In genomic region chrX:31356501-31357263, GRCh38 we compare ENCODE assay signal across 19 cellular contexts.
DNase-seq lines count a peak whose midpoint lies in the region; ATAC-seq and TF ChIP-seq lines count a peak whose summit lies in the region.
"Had no signal": no experiment of that assay in that cellular context is flagged by ENCODE, and none has a peak within 500 bp of the region (broad histone marks: within the 10 kb centered on the region; RNA-seq: fewer than 3 reads in every experiment).

No MANE protein-coding gene starts in this region.

- DNase-seq in Right ventricle myocardium superior (no peak), heart left ventricle (no peak), NCI-H69 (lab: John Stamatoyannopoulos, UW) (peak; percentile 47), right lobe of liver (no peak), amniotic stem cell (lab: John Stamatoyannopoulos, UW) (no peak), NCI-H1436 (lab: John Stamatoyannopoulos, UW) (no peak), HUDEP-2 (lab: John Stamatoyannopoulos, UW; ENCODE audit: unreplicated experiment in 76 of 76) (no peak)
- no peak for DNase-seq in activated CD4-positive, alpha-beta T cell treated with anti-CD3 and anti-CD28 coated beads, Interleukin-2, amount 10 ng/mL, durations not matched to agents 7 days and 5 days
- DNase-seq: CD8-positive, alpha-beta T cell; DMS79 treated with DMSO at 0.1 percent for 48 hours; GDM1; NCI-H1092 treated with DMSO at 0.1 percent for 48 hours; NCI-H526; Peyer's patch; SHP77 had no signal

- WGBS in heart left ventricle, 4 donors: 62 to 76% (median 63%) methylated on average over 4 of the region's 4 CpGs
- 22% methylated on average over 4 of the region's 4 CpGs for WGBS in right lobe of liver (ENCODE audit: insufficient coverage, low coverage, low lambda C conversion rate, missing lambda C conversion rate)

- intact Hi-C loops in Right ventricle myocardium superior (cut with DNase I): no loop called here
- intact Hi-C loops in heart left ventricle (cut with DNase I): loop anchor here in 1 of 10 donors (10.0 kb wide), 1 partner anchor 82 kb away; no protein-coding TSS in a partner anchor
- intact Hi-C loops in right lobe of liver (cut with DNase I): no loop called here

- no peaks in the 10 kb centered on the region for H3K27me3 ChIP-seq in heart left ventricle
- no peaks in the 10 kb centered on the region for H3K27me3 ChIP-seq in right lobe of liver
- H3K27me3 ChIP-seq: Peyer's patch had no signal

- TF ChIP-seq CTCF in heart left ventricle (IDR thresholded peaks at IDR 0.05) (no peak), right lobe of liver (IDR thresholded peaks at IDR 0.05) (no peak)

- no peaks in the 10 kb centered on the region for H3K9me3 ChIP-seq in heart left ventricle
- H3K9me3 ChIP-seq in right lobe of liver: no peaks in the 10 kb centered on the region
- H3K9me3 ChIP-seq: Peyer's patch had no signal

- H3K36me3 ChIP-seq in heart left ventricle (no peaks in the 10 kb centered on the region), right lobe of liver (no peaks in the 10 kb centered on the region)
- H3K36me3 ChIP-seq: Peyer's patch had no signal

- H3K4me1 Mint-ChIP-seq in activated CD4-positive, alpha-beta T cell treated with anti-CD3 and anti-CD28 coated beads, Interleukin-2, amount 10 ng/mL, durations not matched to agents 7 days and 5 days: no peaks in the 10 kb centered on the region
- H3K4me1 Mint-ChIP-seq: B cell had no signal

- peaks cover 0 to 6% (median 0%) of the 10 kb centered on the region in 12 donors for H3K4me1 ChIP-seq in heart left ventricle
- H3K4me1 ChIP-seq in right lobe of liver: peaks cover 0 to 9% (median 3%) of the 10 kb centered on the region in 4 donors
- H3K4me1 ChIP-seq: Peyer's patch had no signal

- POLR2A ChIA-PET in activated CD4-positive, alpha-beta T cell treated with anti-CD3 and anti-CD28 coated beads, Interleukin-2, amount 10 ng/mL, durations not matched to agents 7 days and 5 days (lab: Charles Lee): no interaction called here

- CTCF ChIA-PET in activated CD4-positive, alpha-beta T cell treated with anti-CD3 and anti-CD28 coated beads, Interleukin-2, amount 10 ng/mL, durations not matched to agents 7 days and 5 days (lab: Charles Lee): no interaction called here

- peak; percentile 27 for ATAC-seq in Right ventricle myocardium superior (ENCODE audit: poor library complexity)
- ATAC-seq in heart left ventricle: no peak
- ATAC-seq in right lobe of liver: peak; percentile 83 to 92 (median 85)
- ATAC-seq: CD8-positive, alpha-beta T cell had no signal

- no peaks in the 10 kb centered on the region for H3K9me3 Mint-ChIP-seq in activated CD4-positive, alpha-beta T cell treated with anti-CD3 and anti-CD28 coated beads, Interleukin-2, amount 10 ng/mL, durations not matched to agents 7 days and 5 days
- H3K9me3 Mint-ChIP-seq: CD8-positive, alpha-beta T cell; T-helper 1 cell treated with Interleukin-12 subunit alpha and Interleukin-12 subunit beta and Interleukin-4 antibody, amounts not matched to agents 30 μg/mL and 1 μg/mL, for 36 hours had no signal

- no peaks in the 10 kb centered on the region for H3K36me3 Mint-ChIP-seq in activated CD4-positive, alpha-beta T cell treated with anti-CD3 and anti-CD28 coated beads, Interleukin-2, amount 10 ng/mL, durations not matched to agents 7 days and 5 days (ENCODE audit: low read depth)
- H3K36me3 Mint-ChIP-seq: CD8-positive, alpha-beta T cell had no signal

- no peak overlapping the region for H3K27ac ChIP-seq in heart left ventricle
- H3K27ac ChIP-seq in right lobe of liver: peak overlapping the region in 1 of 3 donors; percentile 51
- H3K27ac ChIP-seq: HL-60, KMS-11, Peyer's patch had no signal

- H3K27ac Mint-ChIP-seq in activated CD4-positive, alpha-beta T cell treated with anti-CD3 and anti-CD28 coated beads, Interleukin-2, amount 10 ng/mL, durations not matched to agents 7 days and 5 days: no peak overlapping the region
- H3K27ac Mint-ChIP-seq: B cell; CD8-positive, alpha-beta T cell; T-helper 1 cell treated with Interleukin-12 subunit alpha and Interleukin-12 subunit beta and Interleukin-4 antibody, amounts not matched to agents 30 μg/mL and 1 μg/mL, for 36 hours had no signal

- H3K4me3 Mint-ChIP-seq in activated CD4-positive, alpha-beta T cell treated with anti-CD3 and anti-CD28 coated beads, Interleukin-2, amount 10 ng/mL, durations not matched to agents 7 days and 5 days: no peak overlapping the region
- H3K4me3 Mint-ChIP-seq: B cell; CD8-positive, alpha-beta T cell; T-helper 1 cell treated with Interleukin-12 subunit alpha and Interleukin-12 subunit beta and Interleukin-4 antibody, amounts not matched to agents 30 μg/mL and 1 μg/mL, for 36 hours had no signal

- no peak for TF ChIP-seq POLR2A in heart left ventricle (IDR thresholded peaks at IDR 0.05)
- TF ChIP-seq POLR2A in right lobe of liver (IDR thresholded peaks at IDR 0.05): no peak

- H3K4me3 ChIP-seq in heart left ventricle (no peak overlapping the region), right lobe of liver (no peak overlapping the region)
- H3K4me3 ChIP-seq: Peyer's patch had no signal

- H3K27me3 Mint-ChIP-seq in activated CD4-positive, alpha-beta T cell treated with anti-CD3 and anti-CD28 coated beads, Interleukin-2, amount 10 ng/mL, durations not matched to agents 7 days and 5 days: no peaks in the 10 kb centered on the region

Comparison
In these comparisons a context has a peak if more than half of its experiments do, and no peak if none do; other contexts are left out.
1. ATAC-seq: peak in Right ventricle myocardium superior (single experiment) and right lobe of liver (4 of 4); none in heart left ventricle (0 of 4).